Comparison of ENCODE assay signal across 25 cellular contexts in genomic region chr16:27679899-27680298, GRCh38.
DNase-seq lines count a peak whose midpoint lies in the region; ATAC-seq and TF ChIP-seq lines count a peak whose summit lies in the region.
"Had no signal": no experiment of that assay in that cellular context is flagged by ENCODE, and none has a peak within 500 bp of the region (broad histone marks: within the 10 kb centered on the region; RNA-seq: fewer than 3 reads in every experiment).

No MANE protein-coding gene starts in this region.

- TF ChIP-seq CTCF in HEK293 (tag by site-specific recombination; IDR thresholded peaks at IDR 0.05) (no peak), nephron progenitor cell (IDR thresholded peaks at IDR 0.05) (no peak)

- peak in 2 of 3 experiments; percentile 58 to 79 for DNase-seq in NCI-H1417 (lab: John Stamatoyannopoulos, UW)
- DNase-seq in NCI-H1417 treated with DMSO at 0.1 percent for 48 hours (lab: John Stamatoyannopoulos, UW): no peak
- DNase-seq in NCI-H345 (lab: John Stamatoyannopoulos, UW): peak; percentile 39
- no peak for DNase-seq in nephron progenitor cell
- no peak for DNase-seq in 8988T
- DNase-seq in nucleus accumbens (lab: John Stamatoyannopoulos, UW): no peak
- DNase-seq: ACHN; BE2C; Calu3; CD8-positive, alpha-beta memory T cell; DMS79 treated with DMSO at 0.1 percent for 48 hours; GF-D8; KBM-7; MV-4-11; NCI-H1105; NCI-H1694 treated with DMSO at 0.1 percent for 48 hours; NCI-H2227 treated with DMSO at 0.1 percent for 48 hours; NCI-H510A treated with DMSO at 0.1 percent for 48 hours; Right ventricle myocardium superior; RPMI8226 had no signal

- no peak overlapping the region for H3K4me3 Mint-ChIP-seq in nephron progenitor cell
- H3K4me3 Mint-ChIP-seq: CD14-positive monocyte; CD8-positive, alpha-beta memory T cell had no signal

- H3K27me3 Mint-ChIP-seq in nephron progenitor cell (ENCODE audit: low read depth, poor library complexity): peaks cover 3% of the 10 kb centered on the region
- H3K27me3 Mint-ChIP-seq: CD8-positive, alpha-beta memory T cell had no signal

- no peak for ATAC-seq in GM21528 (IDR thresholded peaks at IDR 0.05; ENCODE audit: low FRiP score, unreplicated experiment)

- H3K27ac ChIP-seq in HEK293 (ENCODE audit: extremely low read depth, low read depth, low read length): no peak overlapping the region
- H3K27ac ChIP-seq: 22Rv1, SJSA1 had no signal

- POLR2A ChIA-PET in HEK293 (lab: Yijun Ruan, JAX): no interaction called here

- no peak overlapping the region for H3K4me3 ChIP-seq in HEK293 (ENCODE audit: low read depth, low read length)
- H3K4me3 ChIP-seq: SJSA1 had no signal

- H3K36me3 Mint-ChIP-seq in nephron progenitor cell (ENCODE audit: low read depth): peaks cover 49% of the 10 kb centered on the region

- peaks cover 20% of the 10 kb centered on the region for H3K4me1 Mint-ChIP-seq in nephron progenitor cell
- H3K4me1 Mint-ChIP-seq: CD14-positive monocyte; CD8-positive, alpha-beta memory T cell had no signal

- no peaks in the 10 kb centered on the region for H3K4me1 ChIP-seq in HEK293 (ENCODE audit: control insufficient read depth, insufficient read depth, low read length)
- H3K4me1 ChIP-seq: BE2C had no signal

- H3K9me3 Mint-ChIP-seq in nephron progenitor cell: peaks cover 10% of the 10 kb centered on the region
- H3K9me3 Mint-ChIP-seq: CD14-positive monocyte; CD8-positive, alpha-beta memory T cell had no signal

- H3K27ac Mint-ChIP-seq in nephron progenitor cell: peak overlapping the region; percentile 40

- no peaks in the 10 kb centered on the region for H3K9me3 ChIP-seq in HEK293 (ENCODE audit: control insufficient read depth, insufficient read depth, low read depth, low read length)
- H3K9me3 ChIP-seq: BE2C, SJSA1 had no signal

- H3K36me3 ChIP-seq in HEK293 (ENCODE audit: control insufficient read depth in 2 of 2, insufficient read depth in 1 of 2, low read length in 2 of 2): peaks cover 0 to 27% of the 10 kb centered on the region in 2 experiments; a peak in 2 of 3 replicates
- H3K36me3 ChIP-seq: BE2C had no signal

- CTCF ChIA-PET in HEK293 (lab: Yijun Ruan, JAX): interaction anchor here (0.6 kb wide), 1 partner anchor 37 kb away, joined by 3 read pairs; no protein-coding TSS in a partner anchor

TF ChIP-seq in HEK293, 187 proteins besides CTCF, POLR2A, EP300 and RAD21:
- peak; percentile 93 for TF ChIP-seq ZFHX2 (tag by site-specific recombination; conservative IDR thresholded peaks at IDR 0.05)
- no peak for TF ChIP-seq ZBTB49 (tag by site-specific recombination; IDR thresholded peaks at IDR 0.05; ENCODE audit: low read depth)
- TF ChIP-seq EGR2 (tag by site-specific recombination; IDR thresholded peaks at IDR 0.05; ENCODE audit: low read depth): peak; percentile 98
TF ChIP-seq in HEK293: peak in this region for 2.

Comparison
In these comparisons a context has a peak if more than half of its experiments do, and no peak if none do; other contexts are left out.
1. DNase-seq: peak in NCI-H1417 (2 of 3) and NCI-H345 (single experiment); none in NCI-H1417 treated with DMSO at 0.1 percent for 48 hours (single experiment), nephron progenitor cell (single experiment), 8988T (single experiment) and nucleus accumbens (0 of 56).